ENCODE assay signal across 16 cellular contexts in the genomic region with DNA sequence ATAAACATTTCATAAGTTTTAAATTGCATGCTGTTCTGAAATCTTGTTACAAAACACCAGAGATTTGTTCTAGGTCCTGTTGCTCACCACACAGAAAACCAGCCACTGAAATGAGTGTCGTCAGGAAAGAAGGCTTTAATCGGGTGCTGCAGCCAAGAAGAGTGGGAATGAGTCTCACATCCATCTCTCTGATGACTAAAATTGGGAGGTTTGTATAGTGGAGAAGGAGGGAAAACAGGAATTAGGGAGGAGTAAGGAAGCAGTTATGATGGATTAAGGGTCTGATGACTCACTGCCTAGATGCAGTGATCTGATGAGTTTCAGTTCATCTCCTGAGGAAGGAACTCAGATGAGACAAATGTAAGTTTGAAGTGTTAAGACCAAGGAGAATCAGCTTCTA. TPM values are rescaled to one million over a fixed set of nuclear protein-coding genes. Genes with fewer than 3 reads are reported as not detected.
A peak's percentile ranks its signal among the peaks of the same experiment; 100 is the strongest.
DNase-seq lines count a peak whose midpoint lies in the region; ATAC-seq and TF ChIP-seq lines count a peak whose summit lies in the region.
"Had no signal": no experiment of that assay in that cellular context is flagged by ENCODE, and none has a peak within 500 bp of the region (broad histone marks: within the 10 kb centered on the region; RNA-seq: fewer than 3 reads in every experiment).

No MANE protein-coding gene starts in this region.

- H3K4me2 ChIP-seq in IMR-90 (ENCODE audit: low read depth, low read length) (no peak overlapping the region), mesenchymal stem cell (ENCODE audit: low read length, poor library complexity, severe bottlenecking) (no peak overlapping the region)

- BruUV-seq in IMR-90 (replicated peaks; lab: Mats Ljungman, UMichigan): no TSS peak

- peak overlapping the region; percentile 53 for H3K27ac Mint-ChIP-seq in dendritic cell treated with granulocyte-macrophage colony-stimulating factor and Interleukin-4, amounts not matched to agents 40 ng/mL and 50 ng/mL, for 4 days
- H3K27ac Mint-ChIP-seq: activated naive CD8-positive, alpha-beta T cell; progenitor cell of endocrine pancreas had no signal

- no CpG with 5 or more reads among the region's 2 CpGs for whole genome bisulfite sequencing in IMR-90 (ENCODE audit: extremely low coverage in 2 of 2, insufficient read length in 1 of 2), 2 experiments
- WGBS in mesenchymal stem cell: 94% methylated on average over 2 of the region's 2 CpGs

- in situ Hi-C loops in IMR-90 (cut with MboI; ENCODE audit: low sequenced_read_pairs): no loop called here

- H2AK9ac ChIP-seq in IMR-90 (replicated peaks; ENCODE audit: low read depth, low read length, poor library complexity): no peak overlapping the region

- no peaks in the 10 kb centered on the region for H3K9me1 ChIP-seq in IMR-90 (ENCODE audit: insufficient read depth, low read length)

- H3K18ac ChIP-seq in IMR-90 (ENCODE audit: low read depth, low read length): no peak overlapping the region
- no peak overlapping the region for H3K18ac ChIP-seq in mesenchymal stem cell (ENCODE audit: low read depth in 1 of 2, low read length in 2 of 2)

- peak; percentile 53 for DNase-seq in AG10803 (ENCODE audit: low read depth)
- peak; percentile 44 for DNase-seq in IMR-90
- peak; percentile 24 for DNase-seq in mesenchymal stem cell
- DNase-seq in HK-2 (ENCODE audit: unreplicated experiment): no peak
- DNase-seq in NCI-H1092 treated with DMSO at 0.1 percent for 48 hours (lab: John Stamatoyannopoulos, UW): no peak
- DNase-seq: activated CD8-positive, alpha-beta memory T cell treated with anti-CD3 and anti-CD28 coated beads, Interleukin-2, amount 50 U/mL, for 4 hours; BE2C; stimulated activated CD4-positive, alpha-beta T cell treated with anti-CD3 and anti-CD28 coated beads, Interleukin-1b, Interleukin-23, amount 100 ng/mL, for 48 hours; upper lobe of left lung had no signal

- H3K4me3 ChIP-seq in AG10803 (ENCODE audit: low read length) (no peak overlapping the region), IMR-90 (ENCODE audit: insufficient read depth, low read depth, low read length) (no peak overlapping the region), mesenchymal stem cell (ENCODE audit: insufficient read depth in 1 of 2, low read depth in 1 of 2, low read length in 2 of 2) (peak overlapping the region in 1 of 2 experiments; percentile 40)
- H3K4me3 ChIP-seq: upper lobe of left lung had no signal

- no peak overlapping the region for H3K9ac ChIP-seq in IMR-90 (ENCODE audit: low read depth, low read length)
- H3K9ac ChIP-seq in mesenchymal stem cell (ENCODE audit: low read length): peak overlapping the region; percentile 77

- H2BK120ac ChIP-seq in IMR-90 (ENCODE audit: low read depth, low read length) (no peak overlapping the region), mesenchymal stem cell (ENCODE audit: low read depth, low read length) (no peak overlapping the region)

- intact Hi-C loops in IMR-90 (cut with micrococcal nuclease): no loop called here
- intact Hi-C loops in dendritic cell treated with granulocyte-macrophage colony-stimulating factor and Interleukin-4, amounts not matched to agents 40 ng/mL and 50 ng/mL, for 4 days (cut with micrococcal nuclease): no loop called here

- H2AK5ac ChIP-seq in IMR-90 (ENCODE audit: low read depth, low read length) (no peak overlapping the region), mesenchymal stem cell (ENCODE audit: low read length, severe bottlenecking) (no peak overlapping the region)

- no peaks in the 10 kb centered on the region for H4K20me1 ChIP-seq in IMR-90 (ENCODE audit: insufficient read depth, low read length)

- H3K4me1 ChIP-seq in IMR-90 (ENCODE audit: control insufficient read depth, insufficient read depth, low read length) (0 out of 2 replicates have a peak, but pooled peaks cover 2% of the 10 kb centered on the region), mesenchymal stem cell (ENCODE audit: control insufficient read depth, insufficient read depth, low read depth, low read length) (no peaks in the 10 kb centered on the region)
- H3K4me1 ChIP-seq: BE2C had no signal

- H2BK12ac ChIP-seq in mesenchymal stem cell (ENCODE audit: low read length in 2 of 2): no peak overlapping the region

- 0 out of 2 replicates have a peak overlapping the region, but pooled peaks have one; percentile 53 for H3K4ac ChIP-seq in IMR-90 (ENCODE audit: low read depth, low read length)
- H3K4ac ChIP-seq in mesenchymal stem cell (ENCODE audit: low read depth in 1 of 2, low read length in 2 of 2): no peak overlapping the region

- H2BK15ac ChIP-seq in IMR-90 (ENCODE audit: low read depth, low read length) (no peak overlapping the region; the same call in 2 of the 3 replicates), mesenchymal stem cell (ENCODE audit: low read depth, poor library complexity, severe bottlenecking) (no peak overlapping the region)

- peaks cover 2% of the 10 kb centered on the region for H3K27me3 Mint-ChIP-seq in dendritic cell treated with granulocyte-macrophage colony-stimulating factor and Interleukin-4, amounts not matched to agents 40 ng/mL and 50 ng/mL, for 4 days

- peaks cover 36% of the 10 kb centered on the region for H3K4me1 Mint-ChIP-seq in dendritic cell treated with granulocyte-macrophage colony-stimulating factor and Interleukin-4, amounts not matched to agents 40 ng/mL and 50 ng/mL, for 4 days (ENCODE audit: low read depth)

- H3K36me3 ChIP-seq in IMR-90 (ENCODE audit: control insufficient read depth, insufficient read depth, low read length): no peaks in the 10 kb centered on the region
- no peaks in the 10 kb centered on the region for H3K36me3 ChIP-seq in mesenchymal stem cell (ENCODE audit: control insufficient read depth in 1 of 2, insufficient read depth in 2 of 2, low read depth in 1 of 2, low read length in 2 of 2)
- H3K36me3 ChIP-seq: BE2C, upper lobe of left lung had no signal

- no peak overlapping the region for H3K4me3 Mint-ChIP-seq in dendritic cell treated with granulocyte-macrophage colony-stimulating factor and Interleukin-4, amounts not matched to agents 40 ng/mL and 50 ng/mL, for 4 days
- H3K4me3 Mint-ChIP-seq: activated naive CD8-positive, alpha-beta T cell had no signal

- ATAC-seq in IMR-90 (ENCODE audit: low read depth): no peak; the same call in 1 of the 2 replicates
- ATAC-seq in HG03175 (IDR thresholded peaks at IDR 0.05; ENCODE audit: unreplicated experiment): no peak
- ATAC-seq in GM19324 (IDR thresholded peaks at IDR 0.05; ENCODE audit: low FRiP score, unreplicated experiment): no peak
- ATAC-seq: activated CD4-positive, CD25-positive, alpha-beta regulatory T cell treated with anti-CD3 and anti-CD28 coated beads, Interleukin-2, amount 50 U/mL, for 24 hours had no signal

- POLR2A ChIA-PET in IMR-90 (lab: Charles Lee; ENCODE audit: unreplicated experiment): no interaction called here

- CTCF ChIA-PET in IMR-90 (lab: Yijun Ruan, JAX): no interaction called here

- no peak for TF ChIP-seq RAD21 in IMR-90 (IDR thresholded peaks at IDR 0.05; ENCODE audit: low read length)

- no peak overlapping the region for H2BK20ac ChIP-seq in IMR-90 (ENCODE audit: low read depth, low read length)

- no peak overlapping the region for H3K56ac ChIP-seq in IMR-90 (ENCODE audit: extremely low read depth, insufficient read depth, low read length)

- no peak overlapping the region for H3K27ac ChIP-seq in IMR-90 (ENCODE audit: insufficient read depth, low read length)
- H3K27ac ChIP-seq in mesenchymal stem cell (ENCODE audit: low read length, poor library complexity, severe bottlenecking): peak overlapping the region; percentile 39
- H3K27ac ChIP-seq: upper lobe of left lung had no signal

- TF ChIP-seq POLR2A in IMR-90 (IDR thresholded peaks at IDR 0.05; ENCODE audit: low read depth, low read length): no peak

- dilution Hi-C loops in IMR-90 (cut with HindIII; ENCODE audit: low sequenced_read_pairs, unreplicated experiment): no loop called here

- peaks cover 6% of the 10 kb centered on the region for H3K36me3 Mint-ChIP-seq in dendritic cell treated with granulocyte-macrophage colony-stimulating factor and Interleukin-4, amounts not matched to agents 40 ng/mL and 50 ng/mL, for 4 days (ENCODE audit: low read depth)
- H3K36me3 Mint-ChIP-seq: activated naive CD8-positive, alpha-beta T cell had no signal

- H3K9me3 ChIP-seq in IMR-90 (ENCODE audit: control insufficient read depth, insufficient read depth, low read length) (no peaks in the 10 kb centered on the region), mesenchymal stem cell (ENCODE audit: control insufficient read depth, low read length) (peaks cover 4% of the 10 kb centered on the region)
- H3K9me3 ChIP-seq: BE2C, upper lobe of left lung had no signal

- TF ChIP-seq CTCF in AG10803 (conservative IDR thresholded peaks at IDR 0.05; ENCODE audit: low read length) (no peak), IMR-90 (conservative IDR thresholded peaks at IDR 0.05; ENCODE audit: low read depth, low read length) (no peak)

- H3K79me1 ChIP-seq in IMR-90 (ENCODE audit: low read depth in 1 of 2, low read length in 2 of 2): no peaks in the 10 kb centered on the region
- H3K79me1 ChIP-seq in mesenchymal stem cell (replicated peaks; ENCODE audit: low read length, poor library complexity, severe bottlenecking): no peaks in the 10 kb centered on the region

- H4K8ac ChIP-seq in IMR-90 (ENCODE audit: low read depth in 2 of 2, low read length in 2 of 2) (no peak overlapping the region), mesenchymal stem cell (ENCODE audit: low read length) (no peak overlapping the region)

- peaks cover 25% of the 10 kb centered on the region for H3K9me3 Mint-ChIP-seq in dendritic cell treated with granulocyte-macrophage colony-stimulating factor and Interleukin-4, amounts not matched to agents 40 ng/mL and 50 ng/mL, for 4 days

- H3K23ac ChIP-seq in IMR-90 (ENCODE audit: low read depth, low read length) (no peak overlapping the region), mesenchymal stem cell (ENCODE audit: low read length in 2 of 2) (no peak overlapping the region)

- H3K27me3 ChIP-seq in IMR-90 (ENCODE audit: control insufficient read depth, insufficient read depth, low read length): peaks cover 7% of the 10 kb centered on the region
- H3K27me3 ChIP-seq in mesenchymal stem cell (ENCODE audit: control insufficient read depth in 1 of 2, insufficient read depth in 1 of 2, low read length in 2 of 2): no peaks in the 10 kb centered on the region
- H3K27me3 ChIP-seq: BE2C, upper lobe of left lung had no signal

- no peak overlapping the region for H4K5ac ChIP-seq in IMR-90 (ENCODE audit: low read depth, low read length)

- no peak overlapping the region for H2BK5ac ChIP-seq in IMR-90 (ENCODE audit: low read depth, low read length, poor library complexity, severe bottlenecking)
- H2BK5ac ChIP-seq in mesenchymal stem cell (ENCODE audit: low read depth, low read length, poor library complexity, severe bottlenecking): no peak overlapping the region

- H2AFZ ChIP-seq in IMR-90 (replicated peaks; ENCODE audit: low read length, poor library complexity): no peak overlapping the region
- no peak overlapping the region for H2AFZ ChIP-seq in mesenchymal stem cell (ENCODE audit: low read depth, low read length)

- H3K14ac ChIP-seq in IMR-90 (replicated peaks; ENCODE audit: low read depth, low read length) (no peak overlapping the region), mesenchymal stem cell (ENCODE audit: low read length in 2 of 2) (no peak overlapping the region)

- H4K91ac ChIP-seq in IMR-90 (ENCODE audit: insufficient read depth, low read depth, low read length): no peak overlapping the region
- no peak overlapping the region for H4K91ac ChIP-seq in mesenchymal stem cell (ENCODE audit: low read length)

RNA-seq across cellular contexts. Expression of gene GPR39, which starts 42.1 kb away (rescaled TPM):
- 7.2 and 9.0 TPM in 2 replicates for total RNA-seq in IMR-90 (2012; rRNA removed)
- polyA plus RNA-seq in IMR-90 (2012; rRNA removed): 4.4 and 5.4 TPM in 2 replicates
- polyA plus RNA-seq in IMR-90 (2012; cell fraction: cytosol; rRNA removed): 3.5 and 6.1 TPM in 2 replicates
- 2.0 and 4.2 TPM in 2 replicates for polyA plus RNA-seq in IMR-90 (2012; cell fraction: nucleus; rRNA removed; ENCODE audit: low replicate concordance)
- polyA plus RNA-seq in mesenchymal stem cell (2013, experiment 1 of 2): 3.8 TPM
- polyA plus RNA-seq in mesenchymal stem cell (2013, experiment 2 of 2): 4.0 TPM
- total RNA-seq: mononuclear cell had no signal

Comparison
In these comparisons a context has a peak if more than half of its experiments do, and no peak if none do; other contexts are left out.
1. DNase-seq: peak in AG10803 (single experiment), IMR-90 (single experiment) and mesenchymal stem cell (single experiment); none in HK-2 (single experiment) and NCI-H1092 treated with DMSO at 0.1 percent for 48 hours (single experiment).